ENCODE assay signal across 18 cellular contexts in the genomic region with DNA sequence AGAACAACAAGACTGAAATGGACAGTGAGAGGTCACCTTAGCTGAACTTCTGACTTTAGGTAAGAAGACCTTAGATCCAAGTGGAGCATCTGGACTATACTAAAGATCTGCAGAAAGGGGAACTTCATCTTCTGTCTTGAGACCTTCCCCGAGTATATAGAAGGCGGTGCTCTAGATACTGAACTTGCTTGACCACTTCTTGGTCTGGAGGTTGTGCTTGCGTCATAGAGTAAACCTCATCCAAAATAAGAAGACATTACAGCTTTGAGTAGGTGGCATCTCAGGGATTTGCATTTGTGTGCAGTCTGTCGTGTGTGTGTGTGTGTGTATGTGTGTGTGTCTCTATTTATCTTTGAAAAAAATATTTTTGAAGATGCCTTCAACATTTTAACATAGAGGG.
"Had no signal": no experiment of that assay in that cellular context is flagged by ENCODE, and none has a peak within 500 bp of the region (broad histone marks: within the 10 kb centered on the region; RNA-seq: fewer than 3 reads in every experiment).

No MANE protein-coding gene starts in this region.

- ATAC-seq: gastroesophageal sphincter had no signal

- H3K4me2 ChIP-seq: neural progenitor cell had no signal

- H3K36me3 ChIP-seq: breast epithelium, gastroesophageal sphincter, left ventricle myocardium inferior, neural progenitor cell, ovary, tibial artery had no signal

- H3K27ac ChIP-seq: breast epithelium, epithelial cell of prostate, gastroesophageal sphincter, left ventricle myocardium inferior, neural progenitor cell, ovary, tibial artery had no signal

- H3K4me3 ChIP-seq: breast epithelium, gastroesophageal sphincter, left ventricle myocardium inferior, neural progenitor cell, ovary, tibial artery had no signal

- DNase-seq: activated CD4-positive, alpha-beta T cell treated with anti-CD3 and anti-CD28 coated beads for 1 hour; activated CD4-positive, alpha-beta T cell treated with anti-CD3 and anti-CD28 coated beads, Interleukin-2, amount 50 U/mL, for 48 hours; activated gamma-delta T cell treated with Interleukin-2 at 50 U/mL for 16 hours; activated naive CD8-positive, alpha-beta T cell treated with anti-CD3 and anti-CD28 coated beads, Interleukin-2, amount 10 ng/mL, durations not matched to agents 7 days and 5 days; activated T-cell treated with anti-CD3 and anti-CD28 coated beads, Interleukin-2, amount 50 U/mL, for 48 hours; aorta; effector CD8-positive, alpha-beta T cell; left ventricle myocardium inferior; ovary; stimulated activated CD4-positive, alpha-beta T cell treated with anti-CD3 and anti-CD28 coated beads, Interleukin-15, amount 100 ng/mL, for 24 hours; stimulated activated CD4-positive, alpha-beta T cell treated with anti-CD3 and anti-CD28 coated beads, Interleukin-4, amount 100 ng/mL, for 24 hours; tibial artery had no signal

- H3K9me3 ChIP-seq: breast epithelium, gastroesophageal sphincter, left ventricle myocardium inferior, ovary, tibial artery had no signal

- H3K9ac ChIP-seq: neural progenitor cell had no signal

- H2AFZ ChIP-seq: neural progenitor cell had no signal

- H3K27me3 ChIP-seq: breast epithelium, gastroesophageal sphincter, neural progenitor cell, ovary, tibial artery had no signal

- FAIRE-seq: colon, keratinocyte had no signal

- H3K4me1 ChIP-seq: breast epithelium, gastroesophageal sphincter, tibial artery had no signal
